Comparison of ENCODE assay signal across 14 cellular contexts in genomic region chr1:170145061-170145460, GRCh38. TPM values are rescaled to one million over a fixed set of nuclear protein-coding genes. Genes with fewer than 3 reads are reported as not detected.
A peak's percentile ranks its signal among the peaks of the same experiment; 100 is the strongest.
DNase-seq lines count a peak whose midpoint lies in the region; ATAC-seq and TF ChIP-seq lines count a peak whose summit lies in the region.
"Had no signal": no experiment of that assay in that cellular context is flagged by ENCODE, and none has a peak within 500 bp of the region (broad histone marks: within the 10 kb centered on the region; RNA-seq: fewer than 3 reads in every experiment).

No MANE protein-coding gene starts in this region.

- H3K27me3 Mint-ChIP-seq in stimulated activated naive CD8-positive, alpha-beta T cell treated with anti-CD3 and anti-CD28 coated beads, Interleukin-15, amount 100 ng/mL, for 72 hours, result peaks cover 7% of the 10 kb centered on the region
- H3K27me3 Mint-ChIP-seq in progenitor cell of endocrine pancreas, result no peaks in the 10 kb centered on the region

- TF ChIP-seq CTCF in cardiac muscle cell (IDR thresholded peaks at IDR 0.05; ENCODE audit: low read depth, low read length) (no peak), progenitor cell of endocrine pancreas (IDR thresholded peaks at IDR 0.05; ENCODE audit: unreplicated experiment) (no peak)

- no peaks in the 10 kb centered on the region for H3K9me3 ChIP-seq in cardiac muscle cell (ENCODE audit: low read depth)

- H3K36me3 ChIP-seq in cardiac muscle cell, result no peaks in the 10 kb centered on the region

- peaks cover 4 to 15% of the 10 kb centered on the region in 2 donors for H3K9me3 Mint-ChIP-seq in stimulated activated naive CD8-positive, alpha-beta T cell treated with anti-CD3 and anti-CD28 coated beads, Interleukin-15, amount 100 ng/mL, for 72 hours
- no peaks in the 10 kb centered on the region for H3K9me3 Mint-ChIP-seq in progenitor cell of endocrine pancreas (ENCODE audit: low read depth)

- H3K27ac ChIP-seq in cardiac muscle cell, result peak overlapping the region; percentile 61

- no peak overlapping the region for H3K4me3 ChIP-seq in cardiac muscle cell

- intact Hi-C loops in cardiac septum (cut with DNase I) (loop anchor here (5.0 kb wide), 3 partner anchors 77 to 392 kb away; no protein-coding TSS in a partner anchor), left ventricle myocardium superior (cut with micrococcal nuclease) (loop anchor here (10.0 kb wide), 1 partner anchor 70 kb away; the partner anchor contains the start of gene KIFAP3)

- H3K4me3 Mint-ChIP-seq in stimulated activated naive CD8-positive, alpha-beta T cell treated with anti-CD3 and anti-CD28 coated beads, Interleukin-15, amount 100 ng/mL, for 72 hours, result no peak overlapping the region
- no peak overlapping the region for H3K4me3 Mint-ChIP-seq in progenitor cell of endocrine pancreas (ENCODE audit: low read depth)
- H3K4me3 Mint-ChIP-seq: CD14-positive monocyte had no signal

- H3K4me1 Mint-ChIP-seq in stimulated activated naive CD8-positive, alpha-beta T cell treated with anti-CD3 and anti-CD28 coated beads, Interleukin-15, amount 100 ng/mL, for 72 hours, result peaks cover 18% of the 10 kb centered on the region
- H3K4me1 Mint-ChIP-seq in progenitor cell of endocrine pancreas (ENCODE audit: low read depth), result peaks cover 17% of the 10 kb centered on the region
- H3K4me1 Mint-ChIP-seq: CD14-positive monocyte had no signal

- H3K4me1 ChIP-seq in cardiac muscle cell (ENCODE audit: low read depth), result peaks cover 15% of the 10 kb centered on the region

- H3K36me3 Mint-ChIP-seq in progenitor cell of endocrine pancreas (ENCODE audit: insufficient read depth), result no peaks in the 10 kb centered on the region
- H3K36me3 Mint-ChIP-seq: CD14-positive monocyte had no signal

- ATAC-seq in left ventricle myocardium superior, result peak; percentile 41
- no peak for ATAC-seq in stimulated activated naive CD8-positive, alpha-beta T cell treated with anti-CD3 and anti-CD28 coated beads, Interleukin-15, amount 100 ng/mL, for 72 hours

- H3K27ac Mint-ChIP-seq in stimulated activated naive CD8-positive, alpha-beta T cell treated with anti-CD3 and anti-CD28 coated beads, Interleukin-15, amount 100 ng/mL, for 72 hours, result peak overlapping the region; percentile 9 to 90
- H3K27ac Mint-ChIP-seq in progenitor cell of endocrine pancreas, result no peak overlapping the region
- H3K27ac Mint-ChIP-seq: CD14-positive monocyte had no signal

- DNase-seq in cardiac muscle cell (ENCODE audit: low read depth in 1 of 2, low spot score in 1 of 2), result no peak
- DNase-seq in cardiac septum (ENCODE audit: low spot score), result no peak
- peak; percentile 66 for DNase-seq in NCI-H187 treated with DMSO at 0.1 percent for 48 hours (lab: John Stamatoyannopoulos, UW)
- no peak for DNase-seq in left ventricle myocardium superior
- no peak for DNase-seq in stimulated activated naive CD8-positive, alpha-beta T cell treated with anti-CD3 and anti-CD28 coated beads, Interleukin-15, amount 100 ng/mL, for 72 hours
- DNase-seq in progenitor cell of endocrine pancreas (ENCODE audit: low spot score, unreplicated experiment), result no peak
- no peak for DNase-seq in HT-29 (ENCODE audit: low spot score)
- DNase-seq: AML-193, EL, NCI-H1436, OCI-M1 had no signal

- H3K27me3 ChIP-seq in cardiac muscle cell, result no peaks in the 10 kb centered on the region

RNA-seq across cellular contexts. Expression of gene NTMT2, which starts 0.7 kb away (rescaled TPM):
- not detected in 2 replicates for total RNA-seq in cardiac muscle cell
- polyA plus RNA-seq in cardiac muscle cell, result 0.55 and 0.71 TPM in 2 replicates
- 2.0 TPM for total RNA-seq in cardiac septum
- 5.9 TPM for total RNA-seq in left ventricle myocardium superior
- not detected in 2 replicates for total RNA-seq in progenitor cell of endocrine pancreas
- not detected in 2 replicates for total RNA-seq in HT-29 (2014; rRNA removed; shearing (Covaris generic))
- total RNA-seq: LHCN-M2, RPMI7951 had no signal
- polyA plus RNA-seq: CD14-positive monocyte had no signal
